Comparison of ENCODE assay signal across 14 cellular contexts in the genomic region with DNA sequence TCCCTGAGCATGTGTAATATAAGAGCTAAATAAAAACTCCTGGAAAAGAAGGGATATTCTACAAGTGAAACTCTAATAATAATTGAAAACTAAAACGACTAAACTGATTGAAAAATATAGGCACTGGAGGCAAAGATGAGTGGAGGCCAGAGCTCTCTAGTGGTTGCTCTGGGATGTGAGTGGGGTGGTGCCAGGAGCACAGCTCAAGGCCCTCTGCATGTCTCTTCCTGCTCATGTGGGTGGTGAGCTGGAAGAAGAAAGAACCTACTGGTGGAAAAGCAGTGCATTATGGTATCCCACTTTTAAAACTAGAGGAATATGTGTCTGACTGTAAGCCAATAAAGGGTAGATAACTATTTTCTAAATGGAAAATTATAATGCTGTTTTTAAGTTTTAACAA.
"Had no signal": no experiment of that assay in that cellular context is flagged by ENCODE, and none has a peak within 500 bp of the region (broad histone marks: within the 10 kb centered on the region; RNA-seq: fewer than 3 reads in every experiment).

No MANE protein-coding gene starts in this region.

- H3K36me3 ChIP-seq: uterus had no signal

- H3K27ac ChIP-seq: uterus had no signal

- H3K9me3 ChIP-seq: uterus had no signal

- ATAC-seq: activated CD8-positive, alpha-beta T cell treated with anti-CD3 and anti-CD28 coated beads, Interleukin-2, amount 10 ng/mL, durations not matched to agents 7 days and 5 days; stimulated activated memory B cell treated with anti-CD40 and anti-IgM and Interleukin-4, amounts not matched to agents 10 μg/mL and 1 μg/mL and 100 μg/mL, for 72 hours had no signal

- DNase-seq: activated CD4-positive, alpha-beta T cell treated with anti-CD3 and anti-CD28 coated beads, Interleukin-2, amount 10 ng/mL, durations not matched to agents 24 days and 14 days; activated CD4-positive, CD25-positive, alpha-beta regulatory T cell; activated CD8-positive, alpha-beta memory T cell treated with anti-CD3 and anti-CD28 coated beads, Interleukin-2, amount 50 U/mL, for 4 hours; activated CD8-positive, alpha-beta T cell treated with anti-CD3 and anti-CD28 coated beads, Interleukin-2, amount 10 ng/mL, durations not matched to agents 7 days and 5 days; activated gamma-delta T cell; activated T-cell treated with anti-CD3 and anti-CD28 coated beads, Interleukin-2, amount 50 U/mL, for 48 hours; amniotic stem cell; effector CD8-positive, alpha-beta T cell; head of caudate nucleus; nephron progenitor cell; occipital lobe; stimulated activated CD4-positive, alpha-beta T cell treated with anti-CD3 and anti-CD28 coated beads, Interleukin-2, amount 100 ng/mL, for 48 hours; uterus had no signal

- H3K4me3 ChIP-seq: uterus had no signal

- H3K27me3 ChIP-seq: uterus had no signal

- H3K4me1 ChIP-seq: uterus had no signal
